8 cellular contexts compared by ENCODE assay signal in the genomic region with DNA sequence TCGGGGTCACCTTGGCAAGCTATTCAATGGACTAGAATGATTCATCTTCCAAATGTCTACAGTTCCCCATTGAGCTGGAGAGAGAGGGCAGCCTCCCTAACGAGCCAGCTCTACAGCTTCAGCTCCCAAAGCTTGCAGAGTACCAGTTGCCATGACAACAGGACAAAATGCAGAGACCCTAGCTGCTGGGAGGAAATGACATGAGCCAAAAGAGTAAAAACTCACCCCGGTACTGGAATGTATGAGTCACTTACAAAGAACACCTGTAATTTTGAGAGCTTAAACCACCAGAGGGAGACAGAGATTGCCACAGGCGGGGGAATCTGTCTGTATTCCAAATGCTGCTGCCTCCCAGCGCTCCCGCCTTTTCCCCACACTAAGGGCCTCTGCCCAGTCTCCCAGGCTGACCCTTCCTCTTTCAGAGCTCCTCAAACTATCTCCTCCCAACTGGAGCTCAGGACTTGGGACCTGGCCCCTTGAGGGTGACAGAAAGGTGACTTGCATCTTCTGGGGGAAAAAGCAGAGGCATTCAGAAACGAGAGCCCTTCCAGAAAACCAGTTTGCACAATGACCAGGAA.
DNase-seq lines count a peak whose midpoint lies in the region; ATAC-seq, FAIRE-seq and TF ChIP-seq lines count a peak whose summit lies in the region.

No MANE protein-coding gene starts in this region.

- H3K4me2 ChIP-seq in H1 (ENCODE audit: insufficient read depth in 1 of 2, low read depth in 2 of 2, low read length in 2 of 2) = no peak overlapping the region

- ATAC-seq in GM18873 (IDR thresholded peaks at IDR 0.05; ENCODE audit: low FRiP score, unreplicated experiment) (peak; percentile 77), HG03066 (IDR thresholded peaks at IDR 0.05; ENCODE audit: low read depth, unreplicated experiment) (peak; percentile 87)

- no peaks in the 10 kb centered on the region for H3K9me3 ChIP-seq in BE2C
- H3K9me3 ChIP-seq in H1 (ENCODE audit: insufficient read depth in 2 of 2, low read depth in 1 of 2, low read length in 1 of 2) = no peaks in the 10 kb centered on the region

- H2BK20ac ChIP-seq in H1 (ENCODE audit: low read length) = no peak overlapping the region

- H3K27ac ChIP-seq in H1 (ENCODE audit: low read depth, low read length) = no peak overlapping the region

- no peak overlapping the region for H4K5ac ChIP-seq in H1 (ENCODE audit: insufficient read length, low read depth, low read length)

- H4K91ac ChIP-seq in H1 (replicated peaks; ENCODE audit: insufficient read length, low read length) = no peak overlapping the region

- POLR2A ChIA-PET in H1 (lab: Charles Lee; ENCODE audit: partially characterized antibody) = interaction anchor here (1.1 kb wide), 1 partner anchor 14 kb away, joined by 4 read pairs; no protein-coding TSS in a partner anchor

- H2BK5ac ChIP-seq in H1 (ENCODE audit: low read depth, low read length) = no peak overlapping the region

- no peak overlapping the region for H3K14ac ChIP-seq in H1 (ENCODE audit: insufficient read length)

- H3K4me3 ChIP-seq in BE2C (ENCODE audit: low read depth, low read length) (no peak overlapping the region), H1 (ENCODE audit: extremely low read depth in 1 of 4, insufficient read depth in 2 of 4, low read depth in 3 of 4, low read length in 4 of 4) (no peak overlapping the region)

- no peak for TF ChIP-seq POLR2A in H1 (IDR thresholded peaks at IDR 0.05; ENCODE audit: control extremely low read depth in 1 of 2, low read depth in 2 of 2, low read length in 2 of 2)

- no peak overlapping the region for H2AK5ac ChIP-seq in H1 (ENCODE audit: low read depth, low read length)

- peak; percentile 59 for DNase-seq in BE2C
- peak; percentile 67 for DNase-seq in NCI-H226
- peak; percentile 30 for DNase-seq in activated CD4-positive, alpha-beta T cell treated with anti-CD3 and anti-CD28 coated beads, Interleukin-2, amount 50 U/mL, for 1 hour
- DNase-seq in H1 (ENCODE audit: low read depth in 1 of 2, low spot score in 2 of 2) = peak; percentile 75 to 77
- DNase-seq in mucosa of gallbladder (ENCODE audit: low spot score) = peak; percentile 20
- peak in 5 of 6 experiments; percentile 7 to 52 (median 27) for DNase-seq in stimulated activated naive CD4-positive, alpha-beta T cell (lab: John Stamatoyannopoulos, UW)

- H3K4ac ChIP-seq in H1 (replicated peaks; ENCODE audit: insufficient read length, low read depth, low read length) = no peak overlapping the region

- H3K79me1 ChIP-seq in H1 (ENCODE audit: low read depth, low read length) = no peaks in the 10 kb centered on the region

- H3K18ac ChIP-seq in H1 (ENCODE audit: extremely low read depth, low read length) = no peak overlapping the region; the same call in 1 of the 2 replicates

- no peak overlapping the region for H3K9ac ChIP-seq in H1 (replicated peaks in 1 of 4; ENCODE audit: extremely low read depth in 1 of 4, low read depth in 3 of 4, low read length in 3 of 4)

- TF ChIP-seq RAD21 in H1 (IDR thresholded peaks at IDR 0.05 in 1 of 2, conservative IDR thresholded peaks at IDR 0.05 in 1 of 2; ENCODE audit: low read depth in 2 of 2, low read length in 2 of 2) = peak; percentile 86 to 95

- no peaks in the 10 kb centered on the region for H3K27me3 ChIP-seq in BE2C
- no peaks in the 10 kb centered on the region; a peak in 1 of 7 replicates for H3K27me3 ChIP-seq in H1 (replicated peaks in 1 of 4; ENCODE audit: control insufficient read depth in 3 of 4, extremely low read depth in 1 of 4, insufficient read depth in 3 of 4, low read length in 3 of 4)

- H3K23ac ChIP-seq in H1 (ENCODE audit: insufficient read length) = no peak overlapping the region

- no peak overlapping the region for H2BK15ac ChIP-seq in H1 (ENCODE audit: low read length)

- TF ChIP-seq EP300 in H1 (IDR thresholded peaks at IDR 0.05; ENCODE audit: borderline replicate concordance in 1 of 2, low read depth in 2 of 2, low read length in 2 of 2) = peak in 1 of 2 experiments; percentile 89; a peak in 2 of 3 replicates

- CTCF ChIA-PET in H1 (lab: Charles Lee; ENCODE audit: partially characterized antibody) = interaction anchor here (0.6 to 5.2 kb wide), 61 partner anchors 9 to 640 kb away, joined by 3 to 35 read pairs (median 4); a partner anchor contains a TSS

- H3K79me2 ChIP-seq in H1 (ENCODE audit: control insufficient read depth in 1 of 2, insufficient read depth in 2 of 2, low read length in 2 of 2) = no peaks in the 10 kb centered on the region

- peak; percentile 86 for TF ChIP-seq CTCF in BE2C (IDR thresholded peaks at IDR 0.05; ENCODE audit: low read depth, low read length)
- peak; percentile 36 to 87 (median 84) for TF ChIP-seq CTCF in H1 (IDR thresholded peaks at IDR 0.05; ENCODE audit: control extremely low read depth in 1 of 3, insufficient read depth in 1 of 3, low read depth in 1 of 3, low read length in 3 of 3)

- no peak overlapping the region for H3K56ac ChIP-seq in H1 (replicated peaks; ENCODE audit: insufficient read length, low read depth, low read length)

- FAIRE-seq in H1 (lab: Jason Lieb, UNC) = peak; percentile 75

- H4K20me1 ChIP-seq in H1 (replicated peaks in 1 of 2; ENCODE audit: control insufficient read depth in 1 of 2, insufficient read depth in 2 of 2, low read length in 2 of 2) = no peaks in the 10 kb centered on the region

- H3K36me3 ChIP-seq in BE2C (no peaks in the 10 kb centered on the region), H1 (ENCODE audit: control insufficient read depth in 2 of 4, insufficient read depth in 4 of 4, low read length in 3 of 4) (no peaks in the 10 kb centered on the region)

- H2AFZ ChIP-seq in H1 (ENCODE audit: low read length) = 0 out of 2 replicates have a peak overlapping the region, but pooled peaks have one; percentile 28

- no peaks in the 10 kb centered on the region for H3K4me1 ChIP-seq in BE2C
- H3K4me1 ChIP-seq in H1 (replicated peaks in 1 of 4; ENCODE audit: control insufficient read depth in 3 of 4, insufficient read depth in 4 of 4, low read length in 3 of 4) = peaks cover 2 to 10% (median 5%) of the 10 kb centered on the region in 4 experiments; a peak in 4 of 7 replicates

- no peak overlapping the region for H2BK12ac ChIP-seq in H1 (ENCODE audit: low read depth, low read length)

- no peaks in the 10 kb centered on the region; the same call in 1 of the 2 replicates for H3K23me2 ChIP-seq in H1 (ENCODE audit: low read depth, low read length)

- no peak overlapping the region for H4K8ac ChIP-seq in H1 (ENCODE audit: extremely low read depth, insufficient read depth, low read length)

- H2BK120ac ChIP-seq in H1 (replicated peaks; ENCODE audit: low read depth, low read length) = no peak overlapping the region

- 31% methylated on average over 7 of the region's 7 CpGs; no CpG with 5 or more reads in 1 of the 2 experiments for WGBS in H1 (ENCODE audit: extremely low coverage in 1 of 2, insufficient coverage in 1 of 2, insufficient read length in 1 of 2, insufficient replicate concordance in 2 of 2, low coverage in 1 of 2, low lambda C conversion rate in 2 of 2, missing lambda C conversion rate in 1 of 2), 2 experiments

TF ChIP-seq in H1, 55 proteins besides CTCF, POLR2A, EP300 and RAD21 (continues in another document):
- TF ChIP-seq RFX5 (IDR thresholded peaks at IDR 0.05; ENCODE audit: borderline replicate concordance, low read depth, low read length) (no peak; the same call in 1 of the 2 replicates), SUZ12 (IDR thresholded peaks at IDR 0.05; ENCODE audit: low read length) (no peak), TCF12 (IDR thresholded peaks at IDR 0.05; ENCODE audit: low read depth, low read length) (peak; percentile 92), CHD1 (IDR thresholded peaks at IDR 0.05; ENCODE audit: low read depth, low read length) (no peak), RNF2 (IDR thresholded peaks at IDR 0.05; ENCODE audit: borderline replicate concordance, low read depth, low read length, missing control alignments, poor library complexity, severe bottlenecking) (no peak), TAF1 (IDR thresholded peaks at IDR 0.05; ENCODE audit: low read depth, low read length) (0 out of 2 replicates have a peak, but pooled peaks have one; percentile 23), CHD2 (IDR thresholded peaks at IDR 0.05; ENCODE audit: low read length) (no peak), HDAC2 (IDR thresholded peaks at IDR 0.05; ENCODE audit: borderline replicate concordance in 1 of 2, low read depth in 2 of 2, low read length in 2 of 2) (0 out of 4 replicates have a peak, but pooled peaks of 1 of the 2 experiments have one; percentile 46), SIN3A (conservative IDR thresholded peaks at IDR 0.05 in 1 of 2, IDR thresholded peaks at IDR 0.05 in 1 of 2; ENCODE audit: low read depth in 1 of 2, low read length in 2 of 2) (peak; percentile 62 to 69; a peak in 1 of 4 replicates), KDM5A (IDR thresholded peaks at IDR 0.05; ENCODE audit: low read length) (no peak), FOSL1 (IDR thresholded peaks at IDR 0.05; ENCODE audit: insufficient read depth, low read depth, low read length) (peak; percentile 63; the same call in 1 of the 2 replicates), TAF7 (optimal IDR thresholded peaks at IDR 0.05; ENCODE audit: borderline replicate concordance, low read depth, low read length) (peak; percentile 21), SAP30 (IDR thresholded peaks at IDR 0.05; ENCODE audit: insufficient read depth, insufficient replicate concordance, low read length) (no peak), BACH1 (IDR thresholded peaks at IDR 0.05; ENCODE audit: low read length) (no peak), SP1 (IDR thresholded peaks at IDR 0.05; ENCODE audit: low read depth, low read length) (peak; percentile 64; the same call in 1 of the 2 replicates), JUN (IDR thresholded peaks at IDR 0.05; ENCODE audit: low read depth, low read length) (peak; percentile 94), JUND (IDR thresholded peaks at IDR 0.05; ENCODE audit: low read length) (peak; percentile 99), POU5F1 (IDR thresholded peaks at IDR 0.05; ENCODE audit: low read depth, low read length) (no peak), EGR1 (IDR thresholded peaks at IDR 0.05; ENCODE audit: borderline replicate concordance, low read depth, low read length) (no peak), TEAD4 (IDR thresholded peaks at IDR 0.05; ENCODE audit: low read depth, low read length) (peak; percentile 60; the same call in 1 of the 2 replicates), SRF (IDR thresholded peaks at IDR 0.05; ENCODE audit: low read depth, low read length) (no peak), BCL11A (IDR thresholded peaks at IDR 0.05; ENCODE audit: low read depth in 2 of 2, low read length in 2 of 2) (no peak)
- TF ChIP-seq, protein P1, sequence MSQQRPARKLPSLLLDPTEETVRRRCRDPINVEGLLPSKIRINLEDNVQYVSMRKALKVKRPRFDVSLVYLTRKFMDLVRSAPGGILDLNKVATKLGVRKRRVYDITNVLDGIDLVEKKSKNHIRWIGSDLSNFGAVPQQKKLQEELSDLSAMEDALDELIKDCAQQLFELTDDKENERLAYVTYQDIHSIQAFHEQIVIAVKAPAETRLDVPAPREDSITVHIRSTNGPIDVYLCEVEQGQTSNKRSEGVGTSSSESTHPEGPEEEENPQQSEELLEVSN (IDR thresholded peaks at IDR 0.05) = peak; percentile 89

Comparison
In these comparisons a context has a peak if more than half of its experiments do, and no peak if none do; other contexts are left out.
1. DNase-seq: peak in every context shown above with its lines; median percentile 76 in H1; 67 in NCI-H226; 59 in BE2C; 30 in activated CD4-positive, alpha-beta T cell treated with anti-CD3 and anti-CD28 coated beads, Interleukin-2, amount 50 U/mL, for 1 hour; 27 in stimulated activated naive CD4-positive, alpha-beta T cell; 20 in mucosa of gallbladder.